13 cellular contexts compared by ENCODE assay signal in genomic region chr3:141600331-141600730, GRCh38.
DNase-seq lines count a peak whose midpoint lies in the region; ATAC-seq and TF ChIP-seq lines count a peak whose summit lies in the region.
"Had no signal": no experiment of that assay in that cellular context is flagged by ENCODE, and none has a peak within 500 bp of the region (broad histone marks: within the 10 kb centered on the region; RNA-seq: fewer than 3 reads in every experiment).

No MANE protein-coding gene starts in this region.

- peak overlapping the region; percentile 27 for H3K27ac ChIP-seq in rectal smooth muscle tissue (ENCODE audit: low read depth, low read length)
- no peak overlapping the region for H3K27ac ChIP-seq in right atrium auricular region
- H3K27ac ChIP-seq: BLaER1 treated with 17β-estradiol and CSF1 and Interleukin-3, amounts not matched to agents 10 nM and 100 nM had no signal

- no peaks in the 10 kb centered on the region for H3K27me3 Mint-ChIP-seq in endothelial cell (ENCODE audit: unreplicated experiment)
- H3K27me3 Mint-ChIP-seq: B cell had no signal

- peaks cover 3 to 5% of the 10 kb centered on the region in 2 donors for H3K9me3 Mint-ChIP-seq in activated naive CD4-positive, alpha-beta T cell treated with anti-CD3 and anti-CD28 coated beads, Interleukin-2, amount 50 U/mL, for 72 hours
- no peaks in the 10 kb centered on the region for H3K9me3 Mint-ChIP-seq in endothelial cell (ENCODE audit: unreplicated experiment)

- H3K36me3 Mint-ChIP-seq in activated naive CD4-positive, alpha-beta T cell treated with anti-CD3 and anti-CD28 coated beads, Interleukin-2, amount 50 U/mL, for 72 hours: peaks cover 26 to 34% of the 10 kb centered on the region in 2 donors
- H3K36me3 Mint-ChIP-seq in endothelial cell (ENCODE audit: low read depth, unreplicated experiment): peaks cover 30% of the 10 kb centered on the region

- no peak for DNase-seq in activated naive CD4-positive, alpha-beta T cell treated with anti-CD3 and anti-CD28 coated beads, Interleukin-2, amount 50 U/mL, for 72 hours (ENCODE audit: low spot score in 2 of 2)
- DNase-seq in activated naive CD4-positive, alpha-beta T cell treated with anti-CD3 and anti-CD28 coated beads, Interleukin-2, amount 50 U/mL, for 16 hours: no peak
- DNase-seq in endothelial cell (ENCODE audit: low spot score): no peak
- DNase-seq in right atrium auricular region (ENCODE audit: low spot score): no peak
- DNase-seq in HUDEP-2 (lab: John Stamatoyannopoulos, UW; ENCODE audit: unreplicated experiment in 76 of 76): no peak
- DNase-seq in KBM-7: no peak
- DNase-seq: Calu3; CD8-positive, alpha-beta T cell; DMS 273 treated with DMSO at 0.1 percent for 48 hours; H9 had no signal

- H3K27me3 ChIP-seq in rectal smooth muscle tissue (ENCODE audit: control insufficient read depth, insufficient read depth, low read length) (no peaks in the 10 kb centered on the region), right atrium auricular region (no peaks in the 10 kb centered on the region)
- H3K27me3 ChIP-seq: BLaER1 treated with 17β-estradiol and CSF1 and Interleukin-3, amounts not matched to agents 10 nM and 100 nM had no signal

- H3K4me3 ChIP-seq in rectal smooth muscle tissue (ENCODE audit: low read length) (no peak overlapping the region), right atrium auricular region (no peak overlapping the region)
- H3K4me3 ChIP-seq: BLaER1 treated with 17β-estradiol and CSF1 and Interleukin-3, amounts not matched to agents 10 nM and 100 nM had no signal

- peak overlapping the region; percentile 12 to 32 for H3K27ac Mint-ChIP-seq in activated naive CD4-positive, alpha-beta T cell treated with anti-CD3 and anti-CD28 coated beads, Interleukin-2, amount 50 U/mL, for 72 hours
- no peak overlapping the region for H3K27ac Mint-ChIP-seq in endothelial cell (ENCODE audit: unreplicated experiment)
- H3K27ac Mint-ChIP-seq: B cell; CD8-positive, alpha-beta T cell; H9 had no signal

- H3K9me3 ChIP-seq in right atrium auricular region: peaks cover 0 to 19% of the 10 kb centered on the region in 2 donors

- no peak for ATAC-seq in activated naive CD4-positive, alpha-beta T cell treated with anti-CD3 and anti-CD28 coated beads, Interleukin-2, amount 50 U/mL, for 72 hours
- ATAC-seq: CD8-positive, alpha-beta T cell had no signal

- in situ Hi-C loops in KBM-7 (cut with MboI; ENCODE audit: low pct_unique_long_range_greater_than_20kb, low sequenced_read_pairs): no loop called here

- H3K4me3 Mint-ChIP-seq in endothelial cell (ENCODE audit: unreplicated experiment): peak overlapping the region; percentile 33
- H3K4me3 Mint-ChIP-seq: B cell; CD8-positive, alpha-beta T cell; H9 had no signal

- H3K36me3 ChIP-seq in rectal smooth muscle tissue (ENCODE audit: control insufficient read depth, insufficient read depth, low read length) (no peaks in the 10 kb centered on the region), right atrium auricular region (peaks cover 14% of the 10 kb centered on the region)

- H3K4me1 Mint-ChIP-seq in endothelial cell (ENCODE audit: unreplicated experiment): no peaks in the 10 kb centered on the region
- H3K4me1 Mint-ChIP-seq: B cell, H9 had no signal

- TF ChIP-seq CTCF in endothelial cell (IDR thresholded peaks at IDR 0.05; ENCODE audit: unreplicated experiment) (no peak), right atrium auricular region (IDR thresholded peaks at IDR 0.05) (no peak)

- H3K4me1 ChIP-seq in rectal smooth muscle tissue (ENCODE audit: control insufficient read depth, insufficient read depth, low read length) (peaks cover 6% of the 10 kb centered on the region), right atrium auricular region (no peaks in the 10 kb centered on the region)
- H3K4me1 ChIP-seq: BLaER1 treated with 17β-estradiol and CSF1 and Interleukin-3, amounts not matched to agents 10 nM and 100 nM had no signal

- H3K9ac ChIP-seq in rectal smooth muscle tissue (ENCODE audit: low read length): no peak overlapping the region
- H3K9ac ChIP-seq: BLaER1 treated with 17β-estradiol and CSF1 and Interleukin-3, amounts not matched to agents 10 nM and 100 nM had no signal
